Comparison of ENCODE assay signal across 1 cellular context in genomic region chr2:240467659-240468299, GRCh38.
TF ChIP-seq lines count a peak whose summit lies in the region.

No MANE protein-coding gene starts in this region.

TF ChIP-seq in WTC11, 78 proteins besides CTCF, POLR2A, EP300 and RAD21 (continued from another document):
- TF ChIP-seq ZNF281 (CRISPR knock-in tag; IDR thresholded peaks at IDR 0.05) = no peak
- TF ChIP-seq TEAD1 (CRISPR knock-in tag; IDR thresholded peaks at IDR 0.05) = no peak
- no peak for TF ChIP-seq MAX (CRISPR knock-in tag; IDR thresholded peaks at IDR 0.05)
- no peak for TF ChIP-seq ZBTB43 (CRISPR knock-in tag; IDR thresholded peaks at IDR 0.05)
- TF ChIP-seq ZNF263 (CRISPR knock-in tag; IDR thresholded peaks at IDR 0.05; ENCODE audit: low read depth) = no peak
- TF ChIP-seq USF1 (CRISPR knock-in tag; IDR thresholded peaks at IDR 0.05) = no peak
- no peak for TF ChIP-seq FOXJ3 (CRISPR knock-in tag; IDR thresholded peaks at IDR 0.05; ENCODE audit: borderline replicate concordance)
- TF ChIP-seq SMAD3 (CRISPR knock-in tag; IDR thresholded peaks at IDR 0.05; ENCODE audit: borderline replicate concordance) = no peak
- TF ChIP-seq NR2C2 (CRISPR knock-in tag; IDR thresholded peaks at IDR 0.05) = no peak
- TF ChIP-seq E2F1 (CRISPR knock-in tag; IDR thresholded peaks at IDR 0.05) = no peak
